In the genomic region with DNA sequence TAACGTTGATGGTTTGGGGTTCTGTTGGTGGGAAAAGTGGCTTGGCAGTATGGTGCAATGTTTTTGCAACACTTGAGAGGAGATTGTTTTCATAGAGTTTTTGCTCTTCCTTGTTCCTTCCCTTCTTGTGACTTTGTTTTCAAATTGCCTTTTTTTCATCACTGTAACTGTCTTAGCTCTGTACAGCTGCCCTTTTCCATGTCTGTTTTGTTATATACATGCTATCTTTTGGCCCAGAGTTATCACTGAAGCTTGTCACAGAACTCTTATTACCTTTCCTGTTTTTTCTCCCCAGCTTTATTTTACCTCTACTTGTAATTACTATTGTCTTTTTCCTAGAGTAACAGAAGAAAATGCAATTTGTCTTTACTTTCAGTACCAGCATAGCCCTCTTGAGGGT, we compare ENCODE assay signal across 19 cellular contexts.
"Had no signal": no experiment of that assay in that cellular context is flagged by ENCODE, and none has a peak within 500 bp of the region (broad histone marks: within the 10 kb centered on the region; RNA-seq: fewer than 3 reads in every experiment).

No MANE protein-coding gene starts in this region.

- H3K4me3 Mint-ChIP-seq: activated B cell treated with CpG ODN at 0.5 μM for 24 hours; activated CD4-positive, alpha-beta memory T cell treated with anti-CD3 and anti-CD28 coated beads, Interleukin-2, amount 10 ng/mL, durations not matched to agents 7 days and 5 days; activated CD8-positive, alpha-beta memory T cell treated with anti-CD3 and anti-CD28 coated beads, Interleukin-2, amount 10 ng/mL, durations not matched to agents 7 days and 5 days; activated naive CD8-positive, alpha-beta T cell treated with anti-CD3 and anti-CD28 coated beads for 36 hours; natural killer cell had no signal

- H3K36me3 ChIP-seq: cardiac muscle cell, lower lobe of right lung, spleen, thyroid gland had no signal

- H3K9me3 ChIP-seq: lower lobe of right lung, spleen, thyroid gland had no signal

- H3K4me3 ChIP-seq: cardiac muscle cell, dorsolateral prefrontal cortex, lower lobe of right lung, spleen, thyroid gland had no signal

- H3K9me3 Mint-ChIP-seq: activated B cell treated with CpG ODN at 0.5 μM for 24 hours; activated CD4-positive, alpha-beta memory T cell treated with anti-CD3 and anti-CD28 coated beads, Interleukin-2, amount 10 ng/mL, durations not matched to agents 7 days and 5 days; natural killer cell had no signal

- ATAC-seq: activated CD8-positive, alpha-beta memory T cell treated with anti-CD3 and anti-CD28 coated beads, Interleukin-2, amount 10 ng/mL, durations not matched to agents 7 days and 5 days; left colon; lower lobe of right lung; natural killer cell had no signal

- DNase-seq: activated B cell treated with CpG ODN at 0.5 μM for 24 hours; activated CD4-positive, alpha-beta memory T cell treated with anti-CD3 and anti-CD28 coated beads, Interleukin-2, amount 10 ng/mL, durations not matched to agents 7 days and 5 days; activated CD4-positive, alpha-beta T cell treated with anti-CD3 and anti-CD28 coated beads for 4 hours; activated CD8-positive, alpha-beta memory T cell treated with anti-CD3 and anti-CD28 coated beads, Interleukin-2, amount 10 ng/mL, durations not matched to agents 7 days and 5 days; activated naive CD8-positive, alpha-beta T cell treated with anti-CD3 and anti-CD28 coated beads for 36 hours; amygdala; dorsolateral prefrontal cortex; erythroblast; foreskin melanocyte; glutamatergic neuron; hippocampal formation; islet precursor cell; left colon; lower lobe of right lung; natural killer cell; spleen; stimulated activated naive CD4-positive, alpha-beta T cell treated with Interleukin-2 at 50 U/mL for 16 hours; thyroid gland had no signal

- H3K27me3 ChIP-seq: cardiac muscle cell, dorsolateral prefrontal cortex, spleen, thyroid gland had no signal

- H3K27ac Mint-ChIP-seq: activated B cell treated with CpG ODN at 0.5 μM for 24 hours; activated CD4-positive, alpha-beta memory T cell treated with anti-CD3 and anti-CD28 coated beads, Interleukin-2, amount 10 ng/mL, durations not matched to agents 7 days and 5 days; activated CD8-positive, alpha-beta memory T cell treated with anti-CD3 and anti-CD28 coated beads, Interleukin-2, amount 10 ng/mL, durations not matched to agents 7 days and 5 days; activated naive CD8-positive, alpha-beta T cell treated with anti-CD3 and anti-CD28 coated beads for 36 hours; natural killer cell had no signal

- H3K4me1 Mint-ChIP-seq: activated B cell treated with CpG ODN at 0.5 μM for 24 hours; activated CD4-positive, alpha-beta memory T cell treated with anti-CD3 and anti-CD28 coated beads, Interleukin-2, amount 10 ng/mL, durations not matched to agents 7 days and 5 days; activated CD8-positive, alpha-beta memory T cell treated with anti-CD3 and anti-CD28 coated beads, Interleukin-2, amount 10 ng/mL, durations not matched to agents 7 days and 5 days had no signal

- H3K4me1 ChIP-seq: lower lobe of right lung, spleen had no signal

- H3K36me3 Mint-ChIP-seq: natural killer cell had no signal

- H3K27me3 Mint-ChIP-seq: activated B cell treated with CpG ODN at 0.5 μM for 24 hours; activated CD4-positive, alpha-beta memory T cell treated with anti-CD3 and anti-CD28 coated beads, Interleukin-2, amount 10 ng/mL, durations not matched to agents 7 days and 5 days; activated CD8-positive, alpha-beta memory T cell treated with anti-CD3 and anti-CD28 coated beads, Interleukin-2, amount 10 ng/mL, durations not matched to agents 7 days and 5 days; activated naive CD8-positive, alpha-beta T cell treated with anti-CD3 and anti-CD28 coated beads for 36 hours had no signal

- H3K27ac ChIP-seq: cardiac muscle cell, dorsolateral prefrontal cortex, lower lobe of right lung, spleen, thyroid gland had no signal
